Comparison of ENCODE assay signal across 21 cellular contexts in genomic region chr19:38910488-38910887, GRCh38. TPM values are rescaled to one million over a fixed set of nuclear protein-coding genes. Genes with fewer than 3 reads are reported as not detected.
"Had no signal": no experiment of that assay in that cellular context is flagged by ENCODE, and none has a peak within 500 bp of the region (broad histone marks: within the 10 kb centered on the region; RNA-seq: fewer than 3 reads in every experiment).

No MANE protein-coding gene starts in this region.

- H3K9me3 Mint-ChIP-seq: naive thymus-derived CD8-positive, alpha-beta T cell had no signal

- DNase-seq: effector memory CD4-positive, alpha-beta T cell; heart right ventricle; hypothalamus; mammary epithelial cell; mucosa of descending colon; psoas muscle; retina; spleen; stimulated activated CD4-positive, alpha-beta T cell treated with anti-CD3 and anti-CD28 coated beads, Interleukin-2, amount 100 ng/mL, for 24 hours; stimulated activated CD4-positive, alpha-beta T cell treated with anti-CD3 and anti-CD28 coated beads, Interleukin-4, amount 100 ng/mL, for 4 hours; stimulated activated naive CD4-positive, alpha-beta T cell treated with Interleukin-2 at 50 U/mL for 16 hours; trophoblast cell had no signal

- ATAC-seq: heart right ventricle; left lobe of liver; mucosa of descending colon; naive thymus-derived CD8-positive, alpha-beta T cell; psoas muscle; sciatic nerve had no signal

- H3K4me1 ChIP-seq: heart right ventricle, psoas muscle, spleen had no signal

- H3K4me3 ChIP-seq: heart right ventricle, mucosa of descending colon, psoas muscle, spleen had no signal

- H3K27ac ChIP-seq: heart right ventricle, psoas muscle, spleen had no signal

- H3K27me3 Mint-ChIP-seq: naive thymus-derived CD8-positive, alpha-beta T cell had no signal

- H3K9me3 ChIP-seq: heart right ventricle, mucosa of descending colon, psoas muscle, spleen had no signal

- FAIRE-seq: endometrium, frontal cortex, islet of Langerhans had no signal

RNA-seq across cellular contexts. Expression of gene CCER2, which starts 1.5 kb away (rescaled TPM):
- total RNA-seq: fibroblast of lung, glomerular endothelial cell, urinary bladder had no signal
- polyA plus RNA-seq: naive thymus-derived CD8-positive, alpha-beta T cell had no signal
